ENCODE assay signal across 33 cellular contexts in the genomic region with DNA sequence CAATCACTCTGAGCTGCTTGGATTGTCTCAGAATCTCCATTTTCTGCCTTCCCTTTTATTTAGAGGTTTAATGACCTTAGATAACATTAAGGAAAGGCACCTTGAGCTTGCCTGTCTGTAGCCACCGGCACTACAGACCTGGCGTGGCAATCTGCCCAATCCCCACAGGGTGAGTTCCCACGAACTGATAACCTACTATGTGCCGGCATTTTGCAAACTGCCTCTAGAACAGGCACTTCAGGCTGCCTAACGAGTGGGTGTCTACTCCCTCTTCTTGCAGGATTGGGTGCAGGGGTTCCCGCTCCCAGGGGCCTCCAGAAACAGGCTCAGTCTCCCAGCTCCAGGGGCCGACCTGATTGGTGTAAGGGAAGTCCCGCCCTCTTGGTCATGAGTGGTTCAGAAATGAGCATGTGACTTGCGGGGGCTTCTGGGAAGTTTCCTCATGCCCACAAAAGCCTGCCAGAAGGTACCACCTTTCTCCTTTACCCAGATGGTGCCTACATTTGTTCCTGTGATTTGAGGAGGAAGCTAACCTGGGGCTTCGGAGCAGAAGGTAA.
"Had no signal": no experiment of that assay in that cellular context is flagged by ENCODE, and none has a peak within 500 bp of the region (broad histone marks: within the 10 kb centered on the region; RNA-seq: fewer than 3 reads in every experiment).

No MANE protein-coding gene starts in this region.

- H3K4me3 ChIP-seq: adrenal gland, SJSA1 had no signal

- ATAC-seq: activated CD4-positive, alpha-beta T cell treated with anti-CD3 and anti-CD28 coated beads for 36 hours; activated CD4-positive, CD25-positive, alpha-beta regulatory T cell treated with anti-CD3 and anti-CD28 coated beads, Interleukin-2, amount 50 U/mL, for 24 hours; activated CD8-positive, alpha-beta T cell treated with anti-CD3 and anti-CD28 coated beads, Interleukin-2, amount 10 ng/mL, durations not matched to agents 7 days and 5 days; activated naive CD4-positive, alpha-beta T cell treated with anti-CD3 and anti-CD28 coated beads, Interleukin-2, amount 50 U/mL, for 72 hours; Panc1; WTC11 had no signal

- H3K4me2 ChIP-seq: SK-N-SH had no signal

- H3K27ac ChIP-seq: adrenal gland, SJSA1 had no signal

- DNase-seq: activated CD4-positive, alpha-beta T cell treated with anti-CD3 and anti-CD28 coated beads for 36 hours; activated CD4-positive, alpha-beta T cell treated with anti-CD3 and anti-CD28 coated beads, Interleukin-2, amount 10 ng/mL, durations not matched to agents 7 days and 5 days; activated CD4-positive, alpha-beta T cell treated with anti-CD3 and anti-CD28 coated beads, Interleukin-2, amount 50 U/mL, for 48 hours; activated CD8-positive, alpha-beta T cell treated with anti-CD3 and anti-CD28 coated beads, Interleukin-2, amount 10 ng/mL, durations not matched to agents 7 days and 5 days; activated gamma-delta T cell treated with Interleukin-2 at 50 U/mL for 16 hours; activated naive CD4-positive, alpha-beta T cell treated with anti-CD3 and anti-CD28 coated beads for 36 hours; activated T-cell treated with anti-CD3 and anti-CD28 coated beads, Interleukin-2, amount 50 U/mL, for 24 hours; adrenal gland; central memory CD4-positive, alpha-beta T cell; Karpas-422; KBM-7; MM.1S; MV-4-11; NCI-H1092; NCI-H146; NCI-H187; NCI-H2029 treated with DMSO at 0.1 percent for 48 hours; NCI-H2107; NCI-H2171 treated with DMSO at 0.1 percent for 48 hours; NCI-H2227 treated with DMSO at 0.1 percent for 48 hours; NCI-H446; NCI-H524; NCI-H69; NCI-H82; SHP77 treated with DMSO at 0.1 percent for 48 hours; SK-N-SH had no signal

- H3K36me3 ChIP-seq: adrenal gland, SJSA1 had no signal

- FAIRE-seq: astrocyte, TTC549 had no signal

- H3K9me3 ChIP-seq: adrenal gland, SJSA1, SK-N-SH had no signal

- H3K27me3 ChIP-seq: adrenal gland, SJSA1 had no signal

- H3K9ac ChIP-seq: SK-N-SH had no signal

- H3K4me1 ChIP-seq: SJSA1 had no signal
